ENCODE assay signal across 8 cellular contexts in the genomic region with DNA sequence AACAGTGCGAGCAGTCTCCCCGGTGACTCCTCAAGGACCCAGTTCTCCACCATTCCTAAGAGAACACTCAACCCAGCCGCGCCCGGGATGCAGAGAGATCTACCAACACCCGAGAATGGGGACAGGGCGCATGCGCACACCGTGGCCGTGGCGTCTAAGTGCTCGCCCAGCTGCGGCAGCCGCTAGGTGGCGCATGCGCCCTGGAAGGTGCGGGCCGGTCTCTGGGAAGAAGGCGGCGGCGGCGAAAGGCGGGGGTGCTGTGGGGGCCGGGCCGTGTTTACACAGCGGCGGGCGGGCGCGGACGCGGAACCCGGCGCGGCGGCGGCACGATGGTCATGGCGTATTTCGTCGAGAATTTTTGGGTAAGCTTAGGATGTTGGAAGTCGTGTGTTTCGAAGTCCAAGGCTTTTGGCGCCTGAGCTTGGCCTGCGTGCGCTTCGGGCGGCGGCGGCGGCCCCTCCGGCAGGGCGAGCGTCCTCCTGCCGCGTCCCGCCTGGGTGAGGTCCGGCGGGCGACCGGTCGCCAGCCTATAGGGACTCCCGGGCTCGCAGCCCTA. TPM values are rescaled to one million over a fixed set of nuclear protein-coding genes. Genes with fewer than 3 reads are reported as not detected.
DNase-seq lines count a peak whose midpoint lies in the region; ATAC-seq and TF ChIP-seq lines count a peak whose summit lies in the region.

A gene with protein sequence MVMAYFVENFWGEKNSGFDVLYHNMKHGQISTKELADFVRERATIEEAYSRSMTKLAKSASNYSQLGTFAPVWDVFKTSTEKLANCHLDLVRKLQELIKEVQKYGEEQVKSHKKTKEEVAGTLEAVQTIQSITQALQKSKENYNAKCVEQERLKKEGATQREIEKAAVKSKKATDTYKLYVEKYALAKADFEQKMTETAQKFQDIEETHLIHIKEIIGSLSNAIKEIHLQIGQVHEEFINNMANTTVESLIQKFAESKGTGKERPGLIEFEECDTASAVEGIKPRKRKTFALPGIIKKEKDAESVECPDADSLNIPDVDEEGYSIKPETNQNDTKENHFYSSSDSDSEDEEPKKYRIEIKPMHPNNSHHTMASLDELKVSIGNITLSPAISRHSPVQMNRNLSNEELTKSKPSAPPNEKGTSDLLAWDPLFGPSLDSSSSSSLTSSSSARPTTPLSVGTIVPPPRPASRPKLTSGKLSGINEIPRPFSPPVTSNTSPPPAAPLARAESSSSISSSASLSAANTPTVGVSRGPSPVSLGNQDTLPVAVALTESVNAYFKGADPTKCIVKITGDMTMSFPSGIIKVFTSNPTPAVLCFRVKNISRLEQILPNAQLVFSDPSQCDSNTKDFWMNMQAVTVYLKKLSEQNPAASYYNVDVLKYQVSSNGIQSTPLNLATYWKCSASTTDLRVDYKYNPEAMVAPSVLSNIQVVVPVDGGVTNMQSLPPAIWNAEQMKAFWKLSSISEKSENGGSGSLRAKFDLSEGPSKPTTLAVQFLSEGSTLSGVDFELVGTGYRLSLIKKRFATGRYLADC (plus strand): TSS at position 274 of the 556 bp plus-strand sequence. CDS start 56 bp downstream, at position 330.

- H3K27ac Mint-ChIP-seq in IgD-negative memory B cell, result peak within 1 kb of the TSS; percentile 73 to 97 (median 95)
- peak within 1 kb of the TSS; percentile 88 for H3K27ac Mint-ChIP-seq in activated T-cell treated with anti-CD3 and anti-CD28 coated beads, Interleukin-2, amount 50 U/mL, for 24 hours

- peak within 1 kb of the TSS; percentile 71 to 85 for H3K9ac ChIP-seq in mucosa of rectum (ENCODE audit: low read depth in 1 of 2, low read length in 2 of 2)

- ATAC-seq in GM21576 (IDR thresholded peaks at IDR 0.05; ENCODE audit: unreplicated experiment), result peak; percentile 94

- TF ChIP-seq POLR2A in erythroblast (IDR thresholded peaks at IDR 0.05; ENCODE audit: low read length), result peak; percentile 93

- H3K27ac ChIP-seq in mucosa of rectum (ENCODE audit: low read depth in 2 of 2, low read length in 2 of 2), result peak within 1 kb of the TSS; percentile 91 to 97

- H3K4me3 ChIP-seq in mucosa of rectum (ENCODE audit: low read length in 2 of 2), result peak within 1 kb of the TSS; percentile 74 to 82

- H3K27me3 Mint-ChIP-seq in IgD-negative memory B cell, result peaks cover 21% of the 10 kb centered on the region
- H3K27me3 Mint-ChIP-seq in activated T-cell treated with anti-CD3 and anti-CD28 coated beads, Interleukin-2, amount 50 U/mL, for 24 hours, result peaks cover 64% of the 10 kb centered on the region

- H3K9me3 Mint-ChIP-seq in IgD-negative memory B cell, result no peaks in the 10 kb centered on the region
- H3K9me3 Mint-ChIP-seq in activated T-cell treated with anti-CD3 and anti-CD28 coated beads, Interleukin-2, amount 50 U/mL, for 24 hours, result no peaks in the 10 kb centered on the region

- DNase-seq in DMS153 treated with DMSO at 0.1 percent for 48 hours (lab: John Stamatoyannopoulos, UW; ENCODE audit: unreplicated experiment), result peak; percentile 74
- peak; percentile 76 for DNase-seq in OCI-M2 (lab: John Stamatoyannopoulos, UW; ENCODE audit: unreplicated experiment)
- peak; percentile 96 for DNase-seq in activated T-cell treated with anti-CD3 and anti-CD28 coated beads, Interleukin-2, amount 50 U/mL, for 24 hours
- DNase-seq in erythroblast (lab: John Stamatoyannopoulos, UW), result peak; percentile 97 to 99
- peak; percentile 92 to 93 for DNase-seq in stimulated activated CD8-positive, alpha-beta memory T cell treated with anti-CD3 and anti-CD28 coated beads, Interleukin-4, amount 100 ng/mL, for 4 hours (ENCODE audit: low read depth in 2 of 2, low spot score in 1 of 2)

- H3K4me3 Mint-ChIP-seq in IgD-negative memory B cell, result peak within 1 kb of the TSS; percentile 91 to 98 (median 94)
- H3K4me3 Mint-ChIP-seq in activated T-cell treated with anti-CD3 and anti-CD28 coated beads, Interleukin-2, amount 50 U/mL, for 24 hours, result peak within 1 kb of the TSS; percentile 86

- peaks cover 10 to 28% of the 10 kb centered on the region in 2 donors for H3K4me1 ChIP-seq in mucosa of rectum (ENCODE audit: control insufficient read depth in 2 of 2, insufficient read depth in 2 of 2, low read length in 2 of 2)

- no peaks in the 10 kb centered on the region for H3K27me3 ChIP-seq in mucosa of rectum (ENCODE audit: control insufficient read depth in 2 of 2, insufficient read depth in 2 of 2, low read length in 2 of 2)

- peaks cover 1% of the 10 kb centered on the region for H3K36me3 Mint-ChIP-seq in IgD-negative memory B cell
- peaks cover 2% of the 10 kb centered on the region for H3K36me3 Mint-ChIP-seq in activated T-cell treated with anti-CD3 and anti-CD28 coated beads, Interleukin-2, amount 50 U/mL, for 24 hours (ENCODE audit: low read depth)

- peaks cover 11 to 16% (median 14%) of the 10 kb centered on the region in 3 donors for H3K4me1 Mint-ChIP-seq in IgD-negative memory B cell
- H3K4me1 Mint-ChIP-seq in activated T-cell treated with anti-CD3 and anti-CD28 coated beads, Interleukin-2, amount 50 U/mL, for 24 hours (ENCODE audit: low read depth), result peaks cover 17% of the 10 kb centered on the region

- H3K36me3 ChIP-seq in mucosa of rectum (ENCODE audit: control insufficient read depth in 2 of 2, insufficient read depth in 2 of 2, low read length in 2 of 2), result no peaks in the 10 kb centered on the region

- no peaks in the 10 kb centered on the region for H3K9me3 ChIP-seq in mucosa of rectum (ENCODE audit: control insufficient read depth in 2 of 2, low read length in 2 of 2)

RNA-seq across cellular contexts. Expression of the gene that starts here (rescaled TPM):
- polyA plus RNA-seq in IgD-negative memory B cell, result 1.3 TPM

Comparison
In these comparisons a context has a peak if more than half of its experiments do, and no peak if none do; other contexts are left out.
1. Peak in every context shown above with its lines: DNase-seq, ATAC-seq, H3K4me3 ChIP-seq and H3K27ac ChIP-seq.